Comparison of ENCODE assay signal across 1 cellular context in the genomic region with DNA sequence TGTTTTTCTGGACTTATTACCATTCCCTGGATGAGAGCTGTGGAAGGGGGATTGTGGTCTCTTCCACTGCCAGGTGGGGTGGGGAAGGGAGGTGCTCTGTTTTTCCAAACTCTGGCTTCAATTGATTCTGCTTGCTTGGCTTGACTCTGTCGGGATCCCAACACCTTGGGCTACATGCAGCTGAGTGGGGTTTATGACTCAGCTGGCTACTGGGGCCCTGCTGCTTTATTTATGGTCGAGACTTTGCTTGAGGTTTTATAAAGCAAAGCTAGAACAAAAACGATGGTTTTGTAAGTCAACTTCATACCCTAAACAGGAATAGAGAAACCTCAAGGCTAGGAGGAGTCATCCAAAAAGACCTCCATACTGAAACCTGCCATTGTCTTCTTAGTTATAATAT.
TF ChIP-seq lines count a peak whose summit lies in the region.

No MANE protein-coding gene starts in this region.

TF ChIP-seq in GM12878, 131 proteins besides CTCF, POLR2A, EP300 and RAD21 (continued from another document and continues in another):
- TF ChIP-seq, protein P1, sequence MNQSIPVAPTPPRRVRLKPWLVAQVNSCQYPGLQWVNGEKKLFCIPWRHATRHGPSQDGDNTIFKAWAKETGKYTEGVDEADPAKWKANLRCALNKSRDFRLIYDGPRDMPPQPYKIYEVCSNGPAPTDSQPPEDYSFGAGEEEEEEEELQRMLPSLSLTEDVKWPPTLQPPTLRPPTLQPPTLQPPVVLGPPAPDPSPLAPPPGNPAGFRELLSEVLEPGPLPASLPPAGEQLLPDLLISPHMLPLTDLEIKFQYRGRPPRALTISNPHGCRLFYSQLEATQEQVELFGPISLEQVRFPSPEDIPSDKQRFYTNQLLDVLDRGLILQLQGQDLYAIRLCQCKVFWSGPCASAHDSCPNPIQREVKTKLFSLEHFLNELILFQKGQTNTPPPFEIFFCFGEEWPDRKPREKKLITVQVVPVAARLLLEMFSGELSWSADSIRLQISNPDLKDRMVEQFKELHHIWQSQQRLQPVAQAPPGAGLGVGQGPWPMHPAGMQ (IDR thresholded peaks at IDR 0.05; ENCODE audit: borderline replicate concordance) = no peak
- TF ChIP-seq POLR2AphosphoS2 (IDR thresholded peaks at IDR 0.05; ENCODE audit: low read depth, low read length) (no peak), SIN3A (IDR thresholded peaks at IDR 0.05; ENCODE audit: low read depth, low read length) (no peak), FOS (IDR thresholded peaks at IDR 0.05; ENCODE audit: borderline replicate concordance, extremely low read depth, insufficient read length) (no peak), HDAC6 (IDR thresholded peaks at IDR 0.05; ENCODE audit: unreplicated experiment) (no peak), BHLHE40 (IDR thresholded peaks at IDR 0.05; ENCODE audit: borderline replicate concordance in 1 of 2, low read depth in 2 of 2, low read length in 1 of 2) (no peak; a peak in 1 of 4 replicates), RBBP5 (conservative IDR thresholded peaks at IDR 0.05) (no peak), HCFC1 (IDR thresholded peaks at IDR 0.05; ENCODE audit: low read length) (no peak), POLR2AphosphoS5 (IDR thresholded peaks at IDR 0.05; ENCODE audit: low read length) (no peak), ZNF274 (IDR thresholded peaks at IDR 0.05; ENCODE audit: insufficient read depth, insufficient read length) (no peak), SRF (IDR thresholded peaks at IDR 0.05; ENCODE audit: low read depth in 2 of 2, low read length in 2 of 2) (no peak), SIX5 (IDR thresholded peaks at IDR 0.05; ENCODE audit: low read depth, low read length, severe bottlenecking) (no peak), ZNF207 (IDR thresholded peaks at IDR 0.05; ENCODE audit: borderline replicate concordance) (no peak), HDAC2 (IDR thresholded peaks at IDR 0.05) (no peak), BCL11A (IDR thresholded peaks at IDR 0.05; ENCODE audit: low read depth, low read length) (peak; percentile 47; the same call in 1 of the 2 replicates), TBL1XR1 (IDR thresholded peaks at IDR 0.05; ENCODE audit: low read depth, low read length) (no peak), GABPA (IDR thresholded peaks at IDR 0.05; ENCODE audit: low read depth) (peak; percentile 28; the same call in 1 of the 2 replicates), YY1 (IDR thresholded peaks at IDR 0.05; ENCODE audit: low read depth, low read length) (0 out of 2 replicates have a peak, but pooled peaks have one; percentile 38), IKZF2 (IDR thresholded peaks at IDR 0.05) (peak; percentile 70; a peak in 3 of 4 replicates), PAX5 (IDR thresholded peaks at IDR 0.05; ENCODE audit: borderline replicate concordance, low read depth, low read length) (0 out of 2 replicates have a peak, but pooled peaks have one; percentile 64), SUZ12 (IDR thresholded peaks at IDR 0.05; ENCODE audit: unreplicated experiment) (no peak), HDGF (IDR thresholded peaks at IDR 0.05) (no peak), EGR1 (IDR thresholded peaks at IDR 0.05; ENCODE audit: borderline replicate concordance in 1 of 2, low read depth in 2 of 2, low read length in 2 of 2) (no peak), ZZZ3 (IDR thresholded peaks at IDR 0.05; ENCODE audit: control insufficient read depth, insufficient read length, low read depth) (no peak), CBX5 (IDR thresholded peaks at IDR 0.05; ENCODE audit: low read depth) (peak; percentile 37; the same call in 1 of the 2 replicates), ETV6 (conservative IDR thresholded peaks at IDR 0.05 in 1 of 2, IDR thresholded peaks at IDR 0.05 in 1 of 2; ENCODE audit: borderline replicate concordance in 1 of 2, low read depth in 1 of 2) (peak in 1 of 2 experiments; percentile 32; a peak in 1 of 4 replicates), BACH1 (IDR thresholded peaks at IDR 0.05; ENCODE audit: borderline replicate concordance) (no peak), ASH2L (IDR thresholded peaks at IDR 0.05; ENCODE audit: borderline replicate concordance, low read depth) (no peak), FOXM1 (IDR thresholded peaks at IDR 0.05; ENCODE audit: low read depth, low read length) (peak; percentile 80; the same call in 1 of the 2 replicates), CBX3 (IDR thresholded peaks at IDR 0.05; ENCODE audit: borderline replicate concordance, low read depth) (no peak), SMARCA5 (IDR thresholded peaks at IDR 0.05) (no peak), CHD4 (IDR thresholded peaks at IDR 0.05) (no peak)
- TF ChIP-seq, protein P2, sequence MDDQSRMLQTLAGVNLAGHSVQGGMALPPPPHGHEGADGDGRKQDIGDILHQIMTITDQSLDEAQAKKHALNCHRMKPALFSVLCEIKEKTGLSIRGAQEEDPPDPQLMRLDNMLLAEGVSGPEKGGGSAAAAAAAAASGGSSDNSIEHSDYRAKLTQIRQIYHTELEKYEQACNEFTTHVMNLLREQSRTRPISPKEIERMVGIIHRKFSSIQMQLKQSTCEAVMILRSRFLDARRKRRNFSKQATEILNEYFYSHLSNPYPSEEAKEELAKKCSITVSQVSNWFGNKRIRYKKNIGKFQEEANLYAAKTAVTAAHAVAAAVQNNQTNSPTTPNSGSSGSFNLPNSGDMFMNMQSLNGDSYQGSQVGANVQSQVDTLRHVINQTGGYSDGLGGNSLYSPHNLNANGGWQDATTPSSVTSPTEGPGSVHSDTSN (IDR thresholded peaks at IDR 0.05; ENCODE audit: insufficient replicate concordance, low read depth, low read length) = no peak
- TF ChIP-seq, protein P3, sequence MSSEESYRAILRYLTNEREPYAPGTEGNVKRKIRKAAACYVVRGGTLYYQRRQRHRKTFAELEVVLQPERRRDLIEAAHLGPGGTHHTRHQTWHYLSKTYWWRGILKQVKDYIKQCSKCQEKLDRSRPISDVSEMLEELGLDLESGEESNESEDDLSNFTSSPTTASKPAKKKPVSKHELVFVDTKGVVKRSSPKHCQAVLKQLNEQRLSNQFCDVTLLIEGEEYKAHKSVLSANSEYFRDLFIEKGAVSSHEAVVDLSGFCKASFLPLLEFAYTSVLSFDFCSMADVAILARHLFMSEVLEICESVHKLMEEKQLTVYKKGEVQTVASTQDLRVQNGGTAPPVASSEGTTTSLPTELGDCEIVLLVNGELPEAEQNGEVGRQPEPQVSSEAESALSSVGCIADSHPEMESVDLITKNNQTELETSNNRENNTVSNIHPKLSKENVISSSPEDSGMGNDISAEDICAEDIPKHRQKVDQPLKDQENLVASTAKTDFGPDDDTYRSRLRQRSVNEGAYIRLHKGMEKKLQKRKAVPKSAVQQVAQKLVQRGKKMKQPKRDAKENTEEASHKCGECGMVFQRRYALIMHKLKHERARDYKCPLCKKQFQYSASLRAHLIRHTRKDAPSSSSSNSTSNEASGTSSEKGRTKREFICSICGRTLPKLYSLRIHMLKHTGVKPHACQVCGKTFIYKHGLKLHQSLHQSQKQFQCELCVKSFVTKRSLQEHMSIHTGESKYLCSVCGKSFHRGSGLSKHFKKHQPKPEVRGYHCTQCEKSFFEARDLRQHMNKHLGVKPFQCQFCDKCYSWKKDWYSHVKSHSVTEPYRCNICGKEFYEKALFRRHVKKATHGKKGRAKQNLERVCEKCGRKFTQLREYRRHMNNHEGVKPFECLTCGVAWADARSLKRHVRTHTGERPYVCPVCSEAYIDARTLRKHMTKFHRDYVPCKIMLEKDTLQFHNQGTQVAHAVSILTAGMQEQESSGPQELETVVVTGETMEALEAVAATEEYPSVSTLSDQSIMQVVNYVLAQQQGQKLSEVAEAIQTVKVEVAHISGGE (CRISPR knock-in tag; IDR thresholded peaks at IDR 0.05) = no peak
- TF ChIP-seq, protein P4, sequence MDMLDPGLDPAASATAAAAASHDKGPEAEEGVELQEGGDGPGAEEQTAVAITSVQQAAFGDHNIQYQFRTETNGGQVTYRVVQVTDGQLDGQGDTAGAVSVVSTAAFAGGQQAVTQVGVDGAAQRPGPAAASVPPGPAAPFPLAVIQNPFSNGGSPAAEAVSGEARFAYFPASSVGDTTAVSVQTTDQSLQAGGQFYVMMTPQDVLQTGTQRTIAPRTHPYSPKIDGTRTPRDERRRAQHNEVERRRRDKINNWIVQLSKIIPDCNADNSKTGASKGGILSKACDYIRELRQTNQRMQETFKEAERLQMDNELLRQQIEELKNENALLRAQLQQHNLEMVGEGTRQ (IDR thresholded peaks at IDR 0.05; ENCODE audit: borderline replicate concordance, low read depth, low read length) = no peak
- TF ChIP-seq, protein P5, sequence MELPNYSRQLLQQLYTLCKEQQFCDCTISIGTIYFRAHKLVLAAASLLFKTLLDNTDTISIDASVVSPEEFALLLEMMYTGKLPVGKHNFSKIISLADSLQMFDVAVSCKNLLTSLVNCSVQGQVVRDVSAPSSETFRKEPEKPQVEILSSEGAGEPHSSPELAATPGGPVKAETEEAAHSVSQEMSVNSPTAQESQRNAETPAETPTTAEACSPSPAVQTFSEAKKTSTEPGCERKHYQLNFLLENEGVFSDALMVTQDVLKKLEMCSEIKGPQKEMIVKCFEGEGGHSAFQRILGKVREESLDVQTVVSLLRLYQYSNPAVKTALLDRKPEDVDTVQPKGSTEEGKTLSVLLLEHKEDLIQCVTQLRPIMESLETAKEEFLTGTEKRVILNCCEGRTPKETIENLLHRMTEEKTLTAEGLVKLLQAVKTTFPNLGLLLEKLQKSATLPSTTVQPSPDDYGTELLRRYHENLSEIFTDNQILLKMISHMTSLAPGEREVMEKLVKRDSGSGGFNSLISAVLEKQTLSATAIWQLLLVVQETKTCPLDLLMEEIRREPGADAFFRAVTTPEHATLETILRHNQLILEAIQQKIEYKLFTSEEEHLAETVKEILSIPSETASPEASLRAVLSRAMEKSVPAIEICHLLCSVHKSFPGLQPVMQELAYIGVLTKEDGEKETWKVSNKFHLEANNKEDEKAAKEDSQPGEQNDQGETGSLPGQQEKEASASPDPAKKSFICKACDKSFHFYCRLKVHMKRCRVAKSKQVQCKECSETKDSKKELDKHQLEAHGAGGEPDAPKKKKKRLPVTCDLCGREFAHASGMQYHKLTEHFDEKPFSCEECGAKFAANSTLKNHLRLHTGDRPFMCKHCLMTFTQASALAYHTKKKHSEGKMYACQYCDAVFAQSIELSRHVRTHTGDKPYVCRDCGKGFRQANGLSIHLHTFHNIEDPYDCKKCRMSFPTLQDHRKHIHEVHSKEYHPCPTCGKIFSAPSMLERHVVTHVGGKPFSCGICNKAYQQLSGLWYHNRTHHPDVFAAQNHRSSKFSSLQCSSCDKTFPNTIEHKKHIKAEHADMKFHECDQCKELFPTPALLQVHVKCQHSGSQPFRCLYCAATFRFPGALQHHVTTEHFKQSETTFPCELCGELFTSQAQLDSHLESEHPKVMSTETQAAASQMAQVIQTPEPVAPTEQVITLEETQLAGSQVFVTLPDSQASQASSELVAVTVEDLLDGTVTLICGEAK (IDR thresholded peaks at IDR 0.05; ENCODE audit: borderline replicate concordance) = no peak
- TF ChIP-seq, protein P6, sequence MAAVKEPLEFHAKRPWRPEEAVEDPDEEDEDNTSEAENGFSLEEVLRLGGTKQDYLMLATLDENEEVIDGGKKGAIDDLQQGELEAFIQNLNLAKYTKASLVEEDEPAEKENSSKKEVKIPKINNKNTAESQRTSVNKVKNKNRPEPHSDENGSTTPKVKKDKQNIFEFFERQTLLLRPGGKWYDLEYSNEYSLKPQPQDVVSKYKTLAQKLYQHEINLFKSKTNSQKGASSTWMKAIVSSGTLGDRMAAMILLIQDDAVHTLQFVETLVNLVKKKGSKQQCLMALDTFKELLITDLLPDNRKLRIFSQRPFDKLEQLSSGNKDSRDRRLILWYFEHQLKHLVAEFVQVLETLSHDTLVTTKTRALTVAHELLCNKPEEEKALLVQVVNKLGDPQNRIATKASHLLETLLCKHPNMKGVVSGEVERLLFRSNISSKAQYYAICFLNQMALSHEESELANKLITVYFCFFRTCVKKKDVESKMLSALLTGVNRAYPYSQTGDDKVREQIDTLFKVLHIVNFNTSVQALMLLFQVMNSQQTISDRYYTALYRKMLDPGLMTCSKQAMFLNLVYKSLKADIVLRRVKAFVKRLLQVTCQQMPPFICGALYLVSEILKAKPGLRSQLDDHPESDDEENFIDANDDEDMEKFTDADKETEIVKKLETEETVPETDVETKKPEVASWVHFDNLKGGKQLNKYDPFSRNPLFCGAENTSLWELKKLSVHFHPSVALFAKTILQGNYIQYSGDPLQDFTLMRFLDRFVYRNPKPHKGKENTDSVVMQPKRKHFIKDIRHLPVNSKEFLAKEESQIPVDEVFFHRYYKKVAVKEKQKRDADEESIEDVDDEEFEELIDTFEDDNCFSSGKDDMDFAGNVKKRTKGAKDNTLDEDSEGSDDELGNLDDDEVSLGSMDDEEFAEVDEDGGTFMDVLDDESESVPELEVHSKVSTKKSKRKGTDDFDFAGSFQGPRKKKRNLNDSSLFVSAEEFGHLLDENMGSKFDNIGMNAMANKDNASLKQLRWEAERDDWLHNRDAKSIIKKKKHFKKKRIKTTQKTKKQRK (IDR thresholded peaks at IDR 0.05; ENCODE audit: low read depth, low read length) = no peak
- TF ChIP-seq, protein P7, sequence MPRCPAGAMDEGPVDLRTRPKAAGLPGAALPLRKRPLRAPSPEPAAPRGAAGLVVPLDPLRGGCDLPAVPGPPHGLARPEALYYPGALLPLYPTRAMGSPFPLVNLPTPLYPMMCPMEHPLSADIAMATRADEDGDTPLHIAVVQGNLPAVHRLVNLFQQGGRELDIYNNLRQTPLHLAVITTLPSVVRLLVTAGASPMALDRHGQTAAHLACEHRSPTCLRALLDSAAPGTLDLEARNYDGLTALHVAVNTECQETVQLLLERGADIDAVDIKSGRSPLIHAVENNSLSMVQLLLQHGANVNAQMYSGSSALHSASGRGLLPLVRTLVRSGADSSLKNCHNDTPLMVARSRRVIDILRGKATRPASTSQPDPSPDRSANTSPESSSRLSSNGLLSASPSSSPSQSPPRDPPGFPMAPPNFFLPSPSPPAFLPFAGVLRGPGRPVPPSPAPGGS (IDR thresholded peaks at IDR 0.05; ENCODE audit: borderline replicate concordance, insufficient read depth, low read depth, low read length, poor library complexity, severe bottlenecking) = no peak
- TF ChIP-seq, protein P8, sequence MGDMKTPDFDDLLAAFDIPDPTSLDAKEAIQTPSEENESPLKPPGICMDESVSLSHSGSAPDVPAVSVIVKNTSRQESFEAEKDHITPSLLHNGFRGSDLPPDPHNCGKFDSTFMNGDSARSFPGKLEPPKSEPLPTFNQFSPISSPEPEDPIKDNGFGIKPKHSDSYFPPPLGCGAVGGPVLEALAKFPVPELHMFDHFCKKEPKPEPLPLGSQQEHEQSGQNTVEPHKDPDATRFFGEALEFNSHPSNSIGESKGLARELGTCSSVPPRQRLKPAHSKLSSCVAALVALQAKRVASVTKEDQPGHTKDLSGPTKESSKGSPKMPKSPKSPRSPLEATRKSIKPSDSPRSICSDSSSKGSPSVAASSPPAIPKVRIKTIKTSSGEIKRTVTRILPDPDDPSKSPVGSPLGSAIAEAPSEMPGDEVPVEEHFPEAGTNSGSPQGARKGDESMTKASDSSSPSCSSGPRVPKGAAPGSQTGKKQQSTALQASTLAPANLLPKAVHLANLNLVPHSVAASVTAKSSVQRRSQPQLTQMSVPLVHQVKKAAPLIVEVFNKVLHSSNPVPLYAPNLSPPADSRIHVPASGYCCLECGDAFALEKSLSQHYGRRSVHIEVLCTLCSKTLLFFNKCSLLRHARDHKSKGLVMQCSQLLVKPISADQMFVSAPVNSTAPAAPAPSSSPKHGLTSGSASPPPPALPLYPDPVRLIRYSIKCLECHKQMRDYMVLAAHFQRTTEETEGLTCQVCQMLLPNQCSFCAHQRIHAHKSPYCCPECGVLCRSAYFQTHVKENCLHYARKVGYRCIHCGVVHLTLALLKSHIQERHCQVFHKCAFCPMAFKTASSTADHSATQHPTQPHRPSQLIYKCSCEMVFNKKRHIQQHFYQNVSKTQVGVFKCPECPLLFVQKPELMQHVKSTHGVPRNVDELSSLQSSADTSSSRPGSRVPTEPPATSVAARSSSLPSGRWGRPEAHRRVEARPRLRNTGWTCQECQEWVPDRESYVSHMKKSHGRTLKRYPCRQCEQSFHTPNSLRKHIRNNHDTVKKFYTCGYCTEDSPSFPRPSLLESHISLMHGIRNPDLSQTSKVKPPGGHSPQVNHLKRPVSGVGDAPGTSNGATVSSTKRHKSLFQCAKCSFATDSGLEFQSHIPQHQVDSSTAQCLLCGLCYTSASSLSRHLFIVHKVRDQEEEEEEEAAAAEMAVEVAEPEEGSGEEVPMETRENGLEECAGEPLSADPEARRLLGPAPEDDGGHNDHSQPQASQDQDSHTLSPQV (IDR thresholded peaks at IDR 0.05) = no peak
